11 cellular contexts compared by ENCODE assay signal in the genomic region with DNA sequence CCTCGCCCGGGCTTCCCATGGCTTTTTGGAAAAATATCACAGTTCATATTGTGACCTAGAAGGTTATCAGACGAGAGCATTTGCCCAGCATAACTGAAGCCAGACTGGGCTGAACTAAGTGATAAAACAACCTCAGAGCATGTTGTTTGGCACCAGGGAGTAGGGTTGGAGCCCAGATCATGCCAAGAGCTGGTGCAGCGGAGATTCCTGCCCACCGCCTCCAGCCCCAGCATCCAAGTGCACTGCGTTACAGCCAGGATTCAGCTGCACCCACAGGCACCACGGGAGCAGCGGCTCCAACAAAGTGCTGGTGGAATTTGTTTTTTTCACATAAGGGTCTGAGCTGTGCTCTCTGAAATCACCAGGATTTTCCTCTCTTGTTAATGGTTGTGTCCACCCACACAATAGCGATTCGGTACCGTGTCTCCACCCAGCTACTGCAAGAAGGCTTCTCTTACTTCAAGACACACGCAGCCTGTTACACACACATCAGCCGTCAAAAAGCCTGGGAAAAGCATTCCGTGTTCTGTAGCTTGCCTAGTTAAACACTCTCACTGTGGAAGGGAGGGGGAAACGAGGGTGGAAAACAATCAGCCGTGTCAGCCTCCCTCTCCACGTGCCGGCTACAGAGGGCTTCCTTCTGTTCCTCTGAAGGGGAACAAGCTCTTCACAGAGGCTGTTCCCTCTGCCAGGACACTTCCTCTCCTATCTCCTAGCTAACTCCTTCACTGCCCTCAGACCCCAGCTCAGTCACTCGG.
DNase-seq lines count a peak whose midpoint lies in the region; ATAC-seq, FAIRE-seq and TF ChIP-seq lines count a peak whose summit lies in the region.
"Had no signal": no experiment of that assay in that cellular context is flagged by ENCODE, and none has a peak within 500 bp of the region (broad histone marks: within the 10 kb centered on the region; RNA-seq: fewer than 3 reads in every experiment).

No MANE protein-coding gene starts in this region.

- POLR2A ChIA-PET in activated CD4-positive, alpha-beta memory T cell treated with anti-CD3 and anti-CD28 coated beads, Interleukin-2, amount 10 ng/mL, durations not matched to agents 7 days and 5 days (lab: Charles Lee): no interaction called here

- in situ Hi-C loops in G401 (cut with HindIII; ENCODE audit: low sequenced_read_pairs): no loop called here

- H3K9ac ChIP-seq in astrocyte (ENCODE audit: low read length): no peak overlapping the region

- 11 to 15% methylated on average over 19 of the region's 19 CpGs for WGBS in pancreas, 2 donors

- H3K4me1 ChIP-seq in astrocyte (ENCODE audit: insufficient read depth, low read length) (peaks cover 12% of the 10 kb centered on the region), pancreas (peaks cover 0 to 12% (median 0%) of the 10 kb centered on the region in 3 donors)

- H3K27ac ChIP-seq in astrocyte (ENCODE audit: low read depth, low read length) (no peak overlapping the region), pancreas (no peak overlapping the region)

- H4K20me1 ChIP-seq in astrocyte (ENCODE audit: insufficient read depth, low read length): no peaks in the 10 kb centered on the region

- no peak overlapping the region for H3K4me3 ChIP-seq in astrocyte (ENCODE audit: insufficient read depth, low read depth, low read length)
- H3K4me3 ChIP-seq in pancreas: no peak overlapping the region

- H3K4me3 Mint-ChIP-seq in astrocyte (ENCODE audit: unreplicated experiment): no peak overlapping the region
- no peak overlapping the region for H3K4me3 Mint-ChIP-seq in activated CD4-positive, alpha-beta memory T cell treated with anti-CD3 and anti-CD28 coated beads, Interleukin-2, amount 10 ng/mL, durations not matched to agents 7 days and 5 days
- H3K4me3 Mint-ChIP-seq: activated CD8-positive, alpha-beta memory T cell treated with anti-CD3 and anti-CD28 coated beads, Interleukin-2, amount 10 ng/mL, durations not matched to agents 7 days and 5 days had no signal

- H3K36me3 Mint-ChIP-seq in astrocyte (ENCODE audit: low read depth, unreplicated experiment): peaks cover 2% of the 10 kb centered on the region
- H3K36me3 Mint-ChIP-seq in activated CD4-positive, alpha-beta memory T cell treated with anti-CD3 and anti-CD28 coated beads, Interleukin-2, amount 10 ng/mL, durations not matched to agents 7 days and 5 days (ENCODE audit: low read depth): no peaks in the 10 kb centered on the region
- H3K36me3 Mint-ChIP-seq: activated CD8-positive, alpha-beta memory T cell treated with anti-CD3 and anti-CD28 coated beads, Interleukin-2, amount 10 ng/mL, durations not matched to agents 7 days and 5 days had no signal

- peak; percentile 61 for DNase-seq in G401 (ENCODE audit: low spot score)
- DNase-seq in astrocyte (ENCODE audit: low read depth): peak; percentile 74
- DNase-seq in Right ventricle myocardium inferior (ENCODE audit: missing footprints): no peak
- peak in 2 of 6 donors; percentile 19 to 31 for DNase-seq in pancreas
- no peak for DNase-seq in activated CD4-positive, alpha-beta memory T cell treated with anti-CD3 and anti-CD28 coated beads, Interleukin-2, amount 10 ng/mL, durations not matched to agents 7 days and 5 days
- no peak for DNase-seq in NCI-H1436 (lab: John Stamatoyannopoulos, UW)
- DNase-seq: activated CD8-positive, alpha-beta memory T cell treated with anti-CD3 and anti-CD28 coated beads, Interleukin-2, amount 10 ng/mL, durations not matched to agents 7 days and 5 days; T-helper 9 cell had no signal

- CTCF ChIA-PET in activated CD4-positive, alpha-beta memory T cell treated with anti-CD3 and anti-CD28 coated beads, Interleukin-2, amount 10 ng/mL, durations not matched to agents 7 days and 5 days (lab: Charles Lee): no interaction called here

- H3K27me3 ChIP-seq in astrocyte (ENCODE audit: insufficient read depth, low read length) (peaks cover 3% of the 10 kb centered on the region), pancreas (no peaks in the 10 kb centered on the region)

- H2AFZ ChIP-seq in astrocyte (ENCODE audit: low read depth, low read length): peak overlapping the region; percentile 67

- FAIRE-seq in astrocyte (lab: Jason Lieb, UNC): no peak
- FAIRE-seq in pancreas (lab: Jason Lieb, UNC): no peak
- FAIRE-seq: endometrium had no signal

- H3K79me2 ChIP-seq in astrocyte (ENCODE audit: insufficient read depth, low read length): no peaks in the 10 kb centered on the region

- no peaks in the 10 kb centered on the region for H3K9me3 Mint-ChIP-seq in astrocyte (ENCODE audit: unreplicated experiment)
- H3K9me3 Mint-ChIP-seq in activated CD4-positive, alpha-beta memory T cell treated with anti-CD3 and anti-CD28 coated beads, Interleukin-2, amount 10 ng/mL, durations not matched to agents 7 days and 5 days: no peaks in the 10 kb centered on the region

- H3K27me3 Mint-ChIP-seq in astrocyte (ENCODE audit: low read depth, unreplicated experiment): peaks cover 52% of the 10 kb centered on the region
- H3K27me3 Mint-ChIP-seq in activated CD4-positive, alpha-beta memory T cell treated with anti-CD3 and anti-CD28 coated beads, Interleukin-2, amount 10 ng/mL, durations not matched to agents 7 days and 5 days: no peaks in the 10 kb centered on the region

- peak overlapping the region; percentile 29 for H3K27ac Mint-ChIP-seq in astrocyte (ENCODE audit: unreplicated experiment)
- no peak overlapping the region for H3K27ac Mint-ChIP-seq in activated CD4-positive, alpha-beta memory T cell treated with anti-CD3 and anti-CD28 coated beads, Interleukin-2, amount 10 ng/mL, durations not matched to agents 7 days and 5 days
- H3K27ac Mint-ChIP-seq: activated CD8-positive, alpha-beta memory T cell treated with anti-CD3 and anti-CD28 coated beads, Interleukin-2, amount 10 ng/mL, durations not matched to agents 7 days and 5 days had no signal

- H3K4me2 ChIP-seq in astrocyte (ENCODE audit: low read length): peak overlapping the region; percentile 43

- H3K36me3 ChIP-seq in astrocyte (ENCODE audit: insufficient read depth, low read length) (no peaks in the 10 kb centered on the region), pancreas (no peaks in the 10 kb centered on the region)

- intact Hi-C loops in Right ventricle myocardium inferior (cut with DNase I): loop anchor here (5.0 kb wide), 1 partner anchor 111 kb away; no protein-coding TSS in a partner anchor
- intact Hi-C loops in pancreas (cut with DNase I): no loop called here

- no peak for TF ChIP-seq CTCF in astrocyte (IDR thresholded peaks at IDR 0.05; ENCODE audit: insufficient read depth, low read depth, low read length)
- no peak for TF ChIP-seq CTCF in pancreas (IDR thresholded peaks at IDR 0.05)

- H3K4me1 Mint-ChIP-seq in astrocyte (ENCODE audit: low read depth, unreplicated experiment): peaks cover 14% of the 10 kb centered on the region
- no peaks in the 10 kb centered on the region for H3K4me1 Mint-ChIP-seq in activated CD4-positive, alpha-beta memory T cell treated with anti-CD3 and anti-CD28 coated beads, Interleukin-2, amount 10 ng/mL, durations not matched to agents 7 days and 5 days
- H3K4me1 Mint-ChIP-seq: activated CD8-positive, alpha-beta memory T cell treated with anti-CD3 and anti-CD28 coated beads, Interleukin-2, amount 10 ng/mL, durations not matched to agents 7 days and 5 days had no signal

- ATAC-seq in Right ventricle myocardium inferior: peak; percentile 72
- peak; percentile 65 to 77 (median 71) for ATAC-seq in pancreas
- ATAC-seq in HG03135 (IDR thresholded peaks at IDR 0.05; ENCODE audit: unreplicated experiment): no peak
- ATAC-seq in HG02610 (IDR thresholded peaks at IDR 0.05; ENCODE audit: unreplicated experiment): no peak
- ATAC-seq: activated CD8-positive, alpha-beta memory T cell treated with anti-CD3 and anti-CD28 coated beads, Interleukin-2, amount 10 ng/mL, durations not matched to agents 7 days and 5 days had no signal

- H3K9me3 ChIP-seq in astrocyte (ENCODE audit: insufficient read depth, low read depth, low read length): no peaks in the 10 kb centered on the region
- no peaks in the 10 kb centered on the region for H3K9me3 ChIP-seq in pancreas

Comparison
In these comparisons a context has a peak if more than half of its experiments do, and no peak if none do; other contexts are left out.
1. DNase-seq: peak in G401 (single experiment) and astrocyte (single experiment); none in Right ventricle myocardium inferior (single experiment), activated CD4-positive, alpha-beta memory T cell treated with anti-CD3 and anti-CD28 coated beads, Interleukin-2, amount 10 ng/mL, durations not matched to agents 7 days and 5 days (single experiment) and NCI-H1436 (single experiment).
2. ATAC-seq: peak in Right ventricle myocardium inferior (single experiment) and pancreas (4 of 4); none in HG03135 (single experiment) and HG02610 (single experiment).